In genomic region chr13:24922390-24923304, GRCh38 we compare ENCODE assay signal across 8 cellular contexts.
A peak's percentile ranks its signal among the peaks of the same experiment; 100 is the strongest.
DNase-seq lines count a peak whose midpoint lies in the region; ATAC-seq and TF ChIP-seq lines count a peak whose summit lies in the region.

No MANE protein-coding gene starts in this region.

- TF ChIP-seq CTCF in liver (IDR thresholded peaks at IDR 0.05; ENCODE audit: low read depth, low read length, missing input control), result no peak

- H3K27ac ChIP-seq in liver (ENCODE audit: low read depth in 1 of 2, low read length in 2 of 2), result peak overlapping the region; percentile 90 to 98

- H3K36me3 ChIP-seq in liver (ENCODE audit: control insufficient read depth in 4 of 4, insufficient read depth in 3 of 4, low read depth in 1 of 4, low read length in 3 of 4), result no peaks in the 10 kb centered on the region

- H3K9ac ChIP-seq in liver (ENCODE audit: low read depth in 1 of 2, low read length in 2 of 2), result peak overlapping the region; percentile 88 to 92

- peak overlapping the region; percentile 83 to 98 (median 95) for H3K4me3 ChIP-seq in liver (ENCODE audit: low read depth in 1 of 3, low read length in 3 of 3)

- H3K27me3 ChIP-seq in liver (ENCODE audit: control insufficient read depth in 4 of 4, insufficient read depth in 4 of 4, low read length in 3 of 4), result no peaks in the 10 kb centered on the region

- peaks cover 0 to 1% (median 0%) of the 10 kb centered on the region in 4 donors for H3K9me3 ChIP-seq in liver (ENCODE audit: control insufficient read depth in 4 of 4, low read length in 3 of 4)

- ATAC-seq in GM19395 (IDR thresholded peaks at IDR 0.05; ENCODE audit: unreplicated experiment) (peak; percentile 93), HG03558 (IDR thresholded peaks at IDR 0.05; ENCODE audit: extremely low read depth, unreplicated experiment) (peak; percentile 81)

- TF ChIP-seq RAD21 in liver (IDR thresholded peaks at IDR 0.05), result peak in 1 of 2 donors; percentile 17

- DNase-seq in CD1c-positive myeloid dendritic cell (ENCODE audit: extremely low spot score), result peak; percentile 98
- peak; percentile 83 for DNase-seq in NCI-H774 (lab: John Stamatoyannopoulos, UW)
- peak; percentile 94 to 96 for DNase-seq in activated CD4-positive, alpha-beta T cell treated with anti-CD3 and anti-CD28 coated beads, Interleukin-2, amount 50 U/mL, for 48 hours
- peak; percentile 95 to 98 for DNase-seq in dermis microvascular lymphatic vessel endothelial cell (ENCODE audit: low read depth in 2 of 2)
- peak; percentile 92 for DNase-seq in stimulated activated CD4-positive, alpha-beta T cell treated with anti-CD3 and anti-CD28 coated beads, Interleukin-4, amount 100 ng/mL, for 1 hour

- WGBS in liver, result under 1% methylated on average over 86 of the region's 86 CpGs

- H3K4me1 ChIP-seq in liver (ENCODE audit: control insufficient read depth in 4 of 4, insufficient read depth in 4 of 4, low read length in 3 of 4), result peaks cover 0 to 12% (median 7%) of the 10 kb centered on the region in 4 donors

TF ChIP-seq in liver, 16 proteins besides CTCF, POLR2A, EP300 and RAD21:
- no peak for TF ChIP-seq FOXA2 (IDR thresholded peaks at IDR 0.05)
- TF ChIP-seq ATF3 (IDR thresholded peaks at IDR 0.05), result peak; percentile 34
- TF ChIP-seq REST (IDR thresholded peaks at IDR 0.05), result peak; percentile 90
- TF ChIP-seq HNF4G (IDR thresholded peaks at IDR 0.05), result no peak
- TF ChIP-seq NR2F2 (IDR thresholded peaks at IDR 0.05), result no peak
- peak; percentile 58 for TF ChIP-seq ZBTB33 (IDR thresholded peaks at IDR 0.05)
- TF ChIP-seq JUND (IDR thresholded peaks at IDR 0.05), result no peak
- TF ChIP-seq TAF1 (conservative IDR thresholded peaks at IDR 0.05), result peak; percentile 90
- peak; percentile 59 for TF ChIP-seq MAX (IDR thresholded peaks at IDR 0.05)
- peak; percentile 77 for TF ChIP-seq SP1 (IDR thresholded peaks at IDR 0.05)
- TF ChIP-seq GABPA (IDR thresholded peaks at IDR 0.05 in 1 of 2, conservative IDR thresholded peaks at IDR 0.05 in 1 of 2), result peak; percentile 51 to 89
- no peak for TF ChIP-seq FOXA1 (IDR thresholded peaks at IDR 0.05)
- no peak for TF ChIP-seq RXRA (IDR thresholded peaks at IDR 0.05)
- TF ChIP-seq HNF4A (conservative IDR thresholded peaks at IDR 0.05), result peak in 1 of 2 donors; percentile 26
- TF ChIP-seq EGR1 (IDR thresholded peaks at IDR 0.05; ENCODE audit: low read depth in 2 of 2), result peak in 1 of 2 donors; percentile 63
- TF ChIP-seq YY1 (IDR thresholded peaks at IDR 0.05), result peak; percentile 93
TF ChIP-seq in liver: peak in this region for 10.

Comparison
In these comparisons a context has a peak if more than half of its experiments do, and no peak if none do; other contexts are left out.
1. Peak in every context shown above with its lines: DNase-seq, ATAC-seq, H3K4me3 ChIP-seq and H3K27ac ChIP-seq.